Comparison of ENCODE assay signal across 8 cellular contexts in the genomic region with DNA sequence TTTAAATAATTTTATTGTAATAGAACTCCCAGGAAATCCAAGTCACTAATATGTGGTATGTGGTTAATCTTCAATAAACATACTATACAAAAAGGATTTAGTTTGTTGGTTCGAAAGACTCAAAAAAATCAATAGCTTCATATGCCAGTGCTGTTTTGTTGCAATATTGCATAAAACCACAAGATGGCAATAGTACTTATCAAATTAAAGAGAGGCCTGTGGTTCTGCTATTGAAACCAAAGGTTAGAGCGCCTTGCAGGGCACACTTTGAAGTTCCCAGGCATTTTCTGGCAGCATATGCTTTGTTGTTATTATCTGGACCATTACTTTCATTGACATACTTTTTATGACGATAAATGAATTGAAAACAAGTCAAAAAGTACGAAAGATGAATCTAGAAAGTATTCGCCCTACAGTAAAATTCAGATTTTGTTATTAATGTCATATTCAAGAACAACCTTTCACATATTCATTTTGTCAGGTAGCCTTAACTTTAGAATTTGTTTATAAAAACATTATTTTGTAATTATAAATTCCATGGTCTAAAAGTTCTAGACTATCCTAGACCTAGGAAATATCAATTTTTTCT.
DNase-seq lines count a peak whose midpoint lies in the region; ATAC-seq, FAIRE-seq and TF ChIP-seq lines count a peak whose summit lies in the region.

No MANE protein-coding gene starts in this region.

- no peaks in the 10 kb centered on the region for H3K27me3 ChIP-seq in neutrophil

- peak; percentile 68 for ATAC-seq in HG03025 (IDR thresholded peaks at IDR 0.05; ENCODE audit: low FRiP score, unreplicated experiment)

- peak; percentile 75 to 77 for DNase-seq in AML-193 (lab: John Stamatoyannopoulos, UW)
- DNase-seq in GM12891 (ENCODE audit: insufficient read length, low spot score), result peak; percentile 25
- DNase-seq in NCI-H2029 treated with DMSO at 0.1 percent for 48 hours (lab: John Stamatoyannopoulos, UW), result peak; percentile 82
- DNase-seq in SW480 (ENCODE audit: low spot score), result peak; percentile 91
- DNase-seq in fibroblast of peridontal ligament (ENCODE audit: extremely low read depth), result peak; percentile 76
- no peak for DNase-seq in NK-92 treated with Interleukin-12 subunit alpha and Interleukin-12 subunit beta, amount 100 ng/mL, for 24 hours (lab: John Stamatoyannopoulos, UW)

- H3K4me1 ChIP-seq in neutrophil (ENCODE audit: control insufficient read depth in 1 of 2, insufficient read depth in 1 of 2, low read depth in 1 of 2, low read length in 1 of 2), result peaks cover 18 to 26% of the 10 kb centered on the region in 2 experiments

- H3K36me3 ChIP-seq in neutrophil, result no peaks in the 10 kb centered on the region

- no peak overlapping the region for H3K27ac ChIP-seq in neutrophil

- no peak for FAIRE-seq in GM12891 (lab: Jason Lieb, UNC)

- peak; percentile 83 for TF ChIP-seq CTCF in neutrophil (IDR thresholded peaks at IDR 0.05)

- no peaks in the 10 kb centered on the region for H3K9me3 ChIP-seq in neutrophil

- H3K4me3 ChIP-seq in neutrophil (ENCODE audit: low read depth in 1 of 2, low read length in 1 of 2), result no peak overlapping the region

- TF ChIP-seq POLR2A in GM12891 (IDR thresholded peaks at IDR 0.05; ENCODE audit: low read depth, low read length), result no peak

TF ChIP-seq in GM12891, 5 proteins besides CTCF, POLR2A, EP300 and RAD21:
- TF ChIP-seq TAF1 (IDR thresholded peaks at IDR 0.05; ENCODE audit: low read depth, low read length) (no peak), POU2F2 (IDR thresholded peaks at IDR 0.05; ENCODE audit: low read depth, low read length) (no peak), PAX5 (IDR thresholded peaks at IDR 0.05; ENCODE audit: insufficient read depth, low read length, severe bottlenecking) (no peak)
